In the genomic region with DNA sequence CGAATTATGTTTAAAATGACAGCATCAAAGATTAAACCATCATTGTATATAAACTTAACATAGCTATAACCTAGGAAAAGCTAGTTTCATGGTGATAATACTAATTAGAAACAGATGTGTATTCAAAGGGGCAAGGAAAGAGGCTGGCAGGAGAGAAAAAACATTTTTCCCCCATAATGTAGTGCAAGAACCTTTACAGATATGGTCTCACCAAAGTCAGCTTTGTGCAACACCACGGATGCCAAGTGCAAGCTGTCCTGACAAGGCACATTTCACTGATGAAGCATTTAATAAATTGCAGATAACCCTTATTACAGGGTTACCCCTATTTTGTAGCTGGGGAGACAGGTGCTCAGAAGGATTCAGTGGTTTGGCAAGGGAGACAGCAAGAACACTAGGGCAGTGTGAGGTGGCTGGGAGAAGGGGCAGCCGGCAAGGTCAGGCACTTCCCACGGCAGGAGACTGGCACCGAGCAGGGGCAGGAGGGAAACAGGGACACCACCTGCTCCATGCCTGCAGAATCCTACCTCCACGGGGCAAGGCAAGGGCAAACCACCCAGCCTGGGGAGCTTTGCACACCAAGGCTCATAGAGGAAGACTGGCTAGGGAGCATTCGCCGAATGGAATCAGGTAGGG, we compare ENCODE assay signal across 18 cellular contexts. TPM values are rescaled to one million over a fixed set of nuclear protein-coding genes. Genes with fewer than 3 reads are reported as not detected.
DNase-seq lines count a peak whose midpoint lies in the region; ATAC-seq and TF ChIP-seq lines count a peak whose summit lies in the region.
"Had no signal": no experiment of that assay in that cellular context is flagged by ENCODE, and none has a peak within 500 bp of the region (broad histone marks: within the 10 kb centered on the region; RNA-seq: fewer than 3 reads in every experiment).

No MANE protein-coding gene starts in this region.

- CTCF ChIA-PET in activated CD4-positive, alpha-beta memory T cell treated with anti-CD3 and anti-CD28 coated beads for 36 hours (lab: Charles Lee) = no interaction called here

- no peak for TF ChIP-seq POLR2A in thyroid gland (IDR thresholded peaks at IDR 0.05)

- H3K27ac Mint-ChIP-seq in activated CD4-positive, alpha-beta memory T cell treated with anti-CD3 and anti-CD28 coated beads for 36 hours = no peak overlapping the region
- H3K27ac Mint-ChIP-seq: activated CD8-positive, alpha-beta T cell treated with anti-CD3 and anti-CD28 coated beads, Interleukin-2, amount 10 ng/mL, durations not matched to agents 7 days and 5 days; activated naive CD8-positive, alpha-beta T cell treated with anti-CD3 and anti-CD28 coated beads for 36 hours; immature natural killer cell; neural progenitor cell had no signal

- peaks cover 16% of the 10 kb centered on the region for H3K27me3 Mint-ChIP-seq in activated CD4-positive, alpha-beta memory T cell treated with anti-CD3 and anti-CD28 coated beads for 36 hours

- WGBS in lung, 2 donors = 66 to 80% methylated on average over 8 of the region's 8 CpGs
- WGBS in thyroid gland, 2 donors = 66 to 76% methylated on average over 8 of the region's 8 CpGs

- POLR2A ChIA-PET in activated CD4-positive, alpha-beta memory T cell treated with anti-CD3 and anti-CD28 coated beads for 36 hours (lab: Charles Lee) = no interaction called here

- H3K27me3 ChIP-seq in lung (ENCODE audit: control insufficient read depth, insufficient read depth) (no peaks in the 10 kb centered on the region), thyroid gland (no peaks in the 10 kb centered on the region)

- no peak for ATAC-seq in lung (ENCODE audit: insufficient read depth, low FRiP score)
- no peak for ATAC-seq in activated CD4-positive, CD25-positive, alpha-beta regulatory T cell treated with anti-CD3 and anti-CD28 coated beads, Interleukin-2, amount 50 U/mL, for 24 hours
- ATAC-seq: activated CD8-positive, alpha-beta T cell treated with anti-CD3 and anti-CD28 coated beads, Interleukin-2, amount 10 ng/mL, durations not matched to agents 7 days and 5 days; K562 had no signal

- intact Hi-C loops in thyroid gland (cut with DNase I) = no loop called here
- intact Hi-C loops in activated CD4-positive, alpha-beta memory T cell treated with anti-CD3 and anti-CD28 coated beads for 36 hours (cut with micrococcal nuclease) = loop anchor here (10.0 kb wide), 2 partner anchors 316 to 366 kb away; partner anchors contain the start of gene PRR18

- peaks cover under 1% of the 10 kb centered on the region for H3K4me1 Mint-ChIP-seq in activated CD4-positive, alpha-beta memory T cell treated with anti-CD3 and anti-CD28 coated beads for 36 hours (ENCODE audit: low read depth)

- no peaks in the 10 kb centered on the region for H3K9me3 ChIP-seq in SK-N-MC (ENCODE audit: low read depth, low read length)
- H3K9me3 ChIP-seq in lung (ENCODE audit: control insufficient read depth in 2 of 2, insufficient read depth in 1 of 2, low read length in 1 of 2) = no peaks in the 10 kb centered on the region
- H3K9me3 ChIP-seq in thyroid gland = no peaks in the 10 kb centered on the region
- H3K9me3 ChIP-seq: Caco-2 had no signal

- no peaks in the 10 kb centered on the region for H3K9me3 Mint-ChIP-seq in activated CD4-positive, alpha-beta memory T cell treated with anti-CD3 and anti-CD28 coated beads for 36 hours
- H3K9me3 Mint-ChIP-seq: activated naive CD8-positive, alpha-beta T cell treated with anti-CD3 and anti-CD28 coated beads for 36 hours; immature natural killer cell; neural progenitor cell had no signal

- TF ChIP-seq CTCF in lung (IDR thresholded peaks at IDR 0.05; ENCODE audit: control extremely low read depth, extremely low read depth) = no peak
- TF ChIP-seq CTCF in thyroid gland (IDR thresholded peaks at IDR 0.05) = no peak

- H3K4me1 ChIP-seq in lung (ENCODE audit: control insufficient read depth in 2 of 2, insufficient read depth in 2 of 2, low read length in 2 of 2) (peaks cover 30 to 40% of the 10 kb centered on the region in 2 donors), thyroid gland (peaks cover 69 to 88% of the 10 kb centered on the region in 2 donors)
- H3K4me1 ChIP-seq: Caco-2 had no signal

- H3K27ac ChIP-seq in SK-N-MC (no peak overlapping the region), cingulate gyrus (ENCODE audit: low read depth, low read length) (peak overlapping the region; percentile 24), lung (ENCODE audit: low read depth in 1 of 2, low read length in 1 of 2) (peak overlapping the region; percentile 36 to 75), thyroid gland (peak overlapping the region; percentile 90 to 98 (median 94))
- H3K27ac ChIP-seq: neural progenitor cell had no signal

- H3K9ac ChIP-seq in SK-N-MC (ENCODE audit: insufficient read length) = no peak overlapping the region
- H3K9ac ChIP-seq: neural progenitor cell had no signal

- H3K36me3 ChIP-seq in SK-N-MC (ENCODE audit: insufficient read depth, low read length) (no peaks in the 10 kb centered on the region; the same call in 1 of the 2 replicates), lung (ENCODE audit: control insufficient read depth in 2 of 2, insufficient read depth in 2 of 2, low read length in 2 of 2) (peaks cover 0 to 21% of the 10 kb centered on the region in 2 donors), thyroid gland (no peaks in the 10 kb centered on the region)
- H3K36me3 ChIP-seq: neural progenitor cell had no signal

- peaks cover 3% of the 10 kb centered on the region for H3K36me3 Mint-ChIP-seq in activated CD4-positive, alpha-beta memory T cell treated with anti-CD3 and anti-CD28 coated beads for 36 hours
- H3K36me3 Mint-ChIP-seq: activated naive CD8-positive, alpha-beta T cell treated with anti-CD3 and anti-CD28 coated beads for 36 hours; immature natural killer cell had no signal

- DNase-seq in SK-N-MC (ENCODE audit: low read depth, low spot score) = no peak
- DNase-seq in lung (ENCODE audit: low spot score) = no peak
- DNase-seq in thyroid gland = no peak
- no peak for DNase-seq in activated T-cell treated with anti-CD3 and anti-CD28 coated beads, Interleukin-2, amount 50 U/mL, for 1 hour
- DNase-seq in NCI-H2196 treated with DMSO at 0.1 percent for 48 hours (lab: John Stamatoyannopoulos, UW; ENCODE audit: unreplicated experiment) = no peak
- DNase-seq in activated CD4-positive, alpha-beta memory T cell treated with anti-CD3 and anti-CD28 coated beads for 36 hours = no peak
- DNase-seq: activated CD8-positive, alpha-beta T cell treated with anti-CD3 and anti-CD28 coated beads, Interleukin-2, amount 10 ng/mL, durations not matched to agents 7 days and 5 days; activated naive CD8-positive, alpha-beta T cell treated with anti-CD3 and anti-CD28 coated beads for 36 hours; Caco-2; immature natural killer cell; NCI-H2081; stimulated activated CD4-positive, alpha-beta T cell treated with anti-CD3 and anti-CD28 coated beads, Interleukin-1b, Interleukin-23, amount 100 ng/mL, for 48 hours; stimulated activated naive CD4-positive, alpha-beta T cell; T-helper 2 cell had no signal

- H3K4me3 ChIP-seq in SK-N-MC = peak overlapping the region; percentile 0; the same call in 1 of the 2 replicates
- no peak overlapping the region for H3K4me3 ChIP-seq in lung
- no peak overlapping the region for H3K4me3 ChIP-seq in thyroid gland (replicated peaks in 1 of 3)
- H3K4me3 ChIP-seq: K562, neural progenitor cell had no signal

- no peak overlapping the region for H3K4me3 Mint-ChIP-seq in activated CD4-positive, alpha-beta memory T cell treated with anti-CD3 and anti-CD28 coated beads for 36 hours
- H3K4me3 Mint-ChIP-seq: activated CD8-positive, alpha-beta T cell treated with anti-CD3 and anti-CD28 coated beads, Interleukin-2, amount 10 ng/mL, durations not matched to agents 7 days and 5 days; activated naive CD8-positive, alpha-beta T cell treated with anti-CD3 and anti-CD28 coated beads for 36 hours; immature natural killer cell; neural progenitor cell had no signal

RNA-seq across cellular contexts. Expression of gene RPS6KA2, which starts 6.5 kb away (rescaled TPM):
- total RNA-seq in lung (100 to 1,000 TPM; 109 to 185 TPM), thyroid gland (100 to 1,000 TPM in 1 of 4 donors, 10 to 100 TPM in 3; 64.9 to 101 (median 81.6) TPM)
- 100 to 1,000 TPM in 1 of 2 donors, 10 to 100 TPM in 1; 61.9 to 102 TPM for polyA plus RNA-seq in lung
- total RNA-seq in activated CD4-positive, alpha-beta memory T cell treated with anti-CD3 and anti-CD28 coated beads for 36 hours = 1 to 10 TPM; 7.7 to 7.9 TPM

RNA-seq across cellular contexts. Expression of gene RAMACL, which starts 34.1 kb away (rescaled TPM):
- total RNA-seq in lung (10 to 100 TPM in 1 of 2 donors, 1 to 10 TPM in 1; 7.8 to 17.6 TPM), thyroid gland (10 to 100 TPM in 1 of 4 donors, 1 to 10 TPM in 3; 3.7 to 13.4 (median 9.0) TPM)
- under 1 TPM; 0.30 to 0.77 TPM for polyA plus RNA-seq in lung
- total RNA-seq in activated CD4-positive, alpha-beta memory T cell treated with anti-CD3 and anti-CD28 coated beads for 36 hours = under 1 TPM; 0.29 to 0.31 TPM

Comparison
In these comparisons a context has a peak if more than half of its experiments do, and no peak if none do; other contexts are left out.
1. RNA of gene RPS6KA2, which starts 6.5 kb away (total RNA-seq): 109 to 185 TPM in lung and 64.9 to 101 TPM in thyroid gland; 7.7 to 7.9 TPM in activated CD4-positive, alpha-beta memory T cell treated with anti-CD3 and anti-CD28 coated beads for 36 hours; every median in the first group is over 4 times any median in the second.